16 cellular contexts compared by ENCODE assay signal in genomic region chr13:81659984-81660383, GRCh38.
DNase-seq lines count a peak whose midpoint lies in the region; TF ChIP-seq lines count a peak whose summit lies in the region.
"Had no signal": no experiment of that assay in that cellular context is flagged by ENCODE, and none has a peak within 500 bp of the region (broad histone marks: within the 10 kb centered on the region; RNA-seq: fewer than 3 reads in every experiment).

No MANE protein-coding gene starts in this region.

- H3K36me3 ChIP-seq in HEK293 (ENCODE audit: control insufficient read depth in 2 of 2, insufficient read depth in 1 of 2, low read length in 2 of 2), result no peaks in the 10 kb centered on the region
- H3K36me3 ChIP-seq: BLaER1 treated with 17β-estradiol and CSF1 and Interleukin-3, amounts not matched to agents 10 nM and 100 nM had no signal

- no peaks in the 10 kb centered on the region for H3K4me1 ChIP-seq in HEK293 (ENCODE audit: control insufficient read depth, insufficient read depth, low read length)
- H3K4me1 ChIP-seq: A549, Caco-2 had no signal

- no peak overlapping the region for H3K27ac ChIP-seq in HEK293 (ENCODE audit: extremely low read depth, low read depth, low read length)
- H3K27ac ChIP-seq: 22Rv1; A549; BLaER1 treated with 17β-estradiol and CSF1 and Interleukin-3, amounts not matched to agents 10 nM and 100 nM; C4-2B had no signal

- DNase-seq in NCI-H1092 treated with DMSO at 0.1 percent for 48 hours (lab: John Stamatoyannopoulos, UW) (peak; percentile 21), NCI-H1092 (lab: John Stamatoyannopoulos, UW) (no peak), NCI-H1417 treated with DMSO at 0.1 percent for 48 hours (lab: John Stamatoyannopoulos, UW) (peak; percentile 14), cerebellar cortex (ENCODE audit: low spot score) (no peak)
- DNase-seq: AML-193; Caco-2; Calu3; CD4-positive, alpha-beta T cell; CD8-positive, alpha-beta T cell; DMS79 treated with DMSO at 0.1 percent for 48 hours; GF-D8 had no signal

- CTCF ChIA-PET in HEK293 (lab: Yijun Ruan, JAX), result interaction anchor here (0.7 kb wide), 1 partner anchor 25 kb away, joined by 3 read pairs; no protein-coding TSS in a partner anchor

- POLR2A ChIA-PET in HEK293 (lab: Yijun Ruan, JAX), result no interaction called here

- H3K9me3 ChIP-seq in HEK293 (ENCODE audit: control insufficient read depth, insufficient read depth, low read depth, low read length), result no peaks in the 10 kb centered on the region
- H3K9me3 ChIP-seq: A549, Caco-2 had no signal

- no peak for TF ChIP-seq CTCF in HEK293 (tag by site-specific recombination; IDR thresholded peaks at IDR 0.05)

- no peak overlapping the region for H3K4me3 ChIP-seq in HEK293 (ENCODE audit: low read depth, low read length)
- H3K4me3 ChIP-seq: A549; BLaER1 treated with 17β-estradiol and CSF1 and Interleukin-3, amounts not matched to agents 10 nM and 100 nM had no signal

TF ChIP-seq in HEK293, 187 proteins besides CTCF, POLR2A, EP300 and RAD21:
- TF ChIP-seq ZNF148 (tag by site-specific recombination; IDR thresholded peaks at IDR 0.05; ENCODE audit: borderline replicate concordance), result no peak
- TF ChIP-seq TCF7L2 (IDR thresholded peaks at IDR 0.05; ENCODE audit: borderline replicate concordance, low read depth, low read length), result peak; percentile 94
- no peak for TF ChIP-seq KLF17 (tag by site-specific recombination; IDR thresholded peaks at IDR 0.05)
- no peak for TF ChIP-seq ZNF266 (tag by site-specific recombination; IDR thresholded peaks at IDR 0.05; ENCODE audit: low read depth)
- no peak for TF ChIP-seq ZNF664 (tag by site-specific recombination; IDR thresholded peaks at IDR 0.05)

Comparison
In these comparisons a context has a peak if more than half of its experiments do, and no peak if none do; other contexts are left out.
1. DNase-seq: peak in NCI-H1092 treated with DMSO at 0.1 percent for 48 hours (single experiment) and NCI-H1417 treated with DMSO at 0.1 percent for 48 hours (single experiment); none in NCI-H1092 (single experiment) and cerebellar cortex (single experiment).